8 cellular contexts compared by ENCODE assay signal in genomic region chr19:14196105-14196504, GRCh38. TPM values are rescaled to one million over a fixed set of nuclear protein-coding genes. Genes with fewer than 3 reads are reported as not detected.
DNase-seq lines count a peak whose midpoint lies in the region; ATAC-seq, FAIRE-seq and TF ChIP-seq lines count a peak whose summit lies in the region.
"Not testable (repeated sequence)": the region's sequence is repeated elsewhere in the genome, so short reads cannot be mapped to it uniquely, and the experiment has no call there.

No MANE protein-coding gene starts in this region.

- 59% methylated on average over 12 of the region's 12 CpGs for WGBS in hepatocyte (ENCODE audit: low lambda C conversion rate, missing lambda C conversion rate)
- 19 to 28% (median 23%) methylated on average over 12 of the region's 12 CpGs for WGBS in psoas muscle, 3 donors

- peaks cover 11% of the 10 kb centered on the region for H3K4me1 Mint-ChIP-seq in stimulated activated naive CD8-positive, alpha-beta T cell treated with anti-CD3 and anti-CD28 coated beads, Interleukin-15, Interleukin-2, amounts not matched to agents 100 ng/mL and 50 ng/mL, for 24 hours (ENCODE audit: low read depth)

- H4K20me1 ChIP-seq in Karpas-422 (ENCODE audit: insufficient read depth, low read depth, low read length) = not testable (repeated sequence)
- H4K20me1 ChIP-seq in hepatocyte (ENCODE audit: insufficient read depth, poor library complexity, severe bottlenecking) = peaks cover 25% of the 10 kb centered on the region

- not testable (repeated sequence) for H3K9me2 ChIP-seq in Karpas-422 (replicated peaks; ENCODE audit: insufficient read depth, low read length); hepatocyte (replicated peaks; ENCODE audit: insufficient read depth)

- DNase-seq in DMS114 treated with DMSO at 0.1 percent for 48 hours (lab: John Stamatoyannopoulos, UW; ENCODE audit: unreplicated experiment) (peak; percentile 31), Karpas-422 (peak; percentile 81), RPMI7951 (ENCODE audit: low read depth) (peak; percentile 45), bronchial epithelial cell (ENCODE audit: low read depth) (peak; percentile 29), hepatocyte (ENCODE audit: low spot score) (peak; percentile 72), psoas muscle (peak; percentile 71 to 81)
- peak; percentile 51 to 71 for DNase-seq in activated CD8-positive, alpha-beta memory T cell treated with anti-CD3 and anti-CD28 coated beads for 1 hour (ENCODE audit: extremely low read depth in 1 of 2, low read depth in 1 of 2)

- not testable (repeated sequence) for H3K4me1 ChIP-seq in Karpas-422 (ENCODE audit: low read length); hepatocyte (ENCODE audit: insufficient read depth); psoas muscle

- TF ChIP-seq CTCF in bronchial epithelial cell (IDR thresholded peaks at IDR 0.05; ENCODE audit: insufficient read depth, low read length, severe bottlenecking) (peak; percentile 69), hepatocyte (IDR thresholded peaks at IDR 0.05; ENCODE audit: poor library complexity) (peak; percentile 66), psoas muscle (IDR thresholded peaks at IDR 0.05) (peak; percentile 53)

- H3K27ac Mint-ChIP-seq in stimulated activated naive CD8-positive, alpha-beta T cell treated with anti-CD3 and anti-CD28 coated beads, Interleukin-15, Interleukin-2, amounts not matched to agents 100 ng/mL and 50 ng/mL, for 24 hours = peak overlapping the region; percentile 59

- not testable (repeated sequence) for H3K9me3 ChIP-seq in Karpas-422 (ENCODE audit: low read length); hepatocyte (ENCODE audit: low read depth); psoas muscle

- not testable (repeated sequence) for H3K27me3 ChIP-seq in Karpas-422 (ENCODE audit: low read length); bronchial epithelial cell (ENCODE audit: control insufficient read depth, insufficient read depth, low read length); hepatocyte; psoas muscle (ENCODE audit: insufficient read depth in 3 of 3, low read length in 2 of 3)

- H3K9me3 Mint-ChIP-seq in stimulated activated naive CD8-positive, alpha-beta T cell treated with anti-CD3 and anti-CD28 coated beads, Interleukin-15, Interleukin-2, amounts not matched to agents 100 ng/mL and 50 ng/mL, for 24 hours = not testable (repeated sequence)

- ATAC-seq in psoas muscle = peak; percentile 37 to 57 (median 52)

- H3K4me3 Mint-ChIP-seq in stimulated activated naive CD8-positive, alpha-beta T cell treated with anti-CD3 and anti-CD28 coated beads, Interleukin-15, Interleukin-2, amounts not matched to agents 100 ng/mL and 50 ng/mL, for 24 hours = not testable (repeated sequence)

- not testable (repeated sequence) for H3K79me2 ChIP-seq in Karpas-422 (ENCODE audit: low read length)
- H3K79me2 ChIP-seq in hepatocyte = peaks cover 62% of the 10 kb centered on the region

- H3K4me3 ChIP-seq in Karpas-422 (ENCODE audit: low read length); bronchial epithelial cell (ENCODE audit: low read depth, low read length); hepatocyte; psoas muscle: not testable (repeated sequence)

- not testable (repeated sequence) for H3K36me3 ChIP-seq in Karpas-422 (ENCODE audit: insufficient read depth, low read length); bronchial epithelial cell (ENCODE audit: control insufficient read depth, insufficient read depth, low read length); hepatocyte (replicated peaks; ENCODE audit: insufficient read depth, low read depth); psoas muscle (ENCODE audit: insufficient read depth in 1 of 2, low read depth in 1 of 2)

- not testable (repeated sequence) for H3K36me3 Mint-ChIP-seq in stimulated activated naive CD8-positive, alpha-beta T cell treated with anti-CD3 and anti-CD28 coated beads, Interleukin-15, Interleukin-2, amounts not matched to agents 100 ng/mL and 50 ng/mL, for 24 hours (ENCODE audit: low read depth)

- not testable (repeated sequence) for H3K27ac ChIP-seq in Karpas-422 (ENCODE audit: low read length); hepatocyte; psoas muscle

- intact Hi-C loops in psoas muscle (cut with DNase I) = loop anchor here in 1 of 2 donors (5.0 kb wide), 1 partner anchor 151 kb away; no protein-coding TSS in a partner anchor

- not testable (repeated sequence) for H3K4me2 ChIP-seq in Karpas-422 (ENCODE audit: low read depth, low read length, poor library complexity, severe bottlenecking); hepatocyte

- not testable (repeated sequence) for H3K27me3 Mint-ChIP-seq in stimulated activated naive CD8-positive, alpha-beta T cell treated with anti-CD3 and anti-CD28 coated beads, Interleukin-15, Interleukin-2, amounts not matched to agents 100 ng/mL and 50 ng/mL, for 24 hours

- peak; percentile 60 for FAIRE-seq in bronchial epithelial cell (lab: Jason Lieb, UNC)

- not testable (repeated sequence) for H3K9ac ChIP-seq in Karpas-422 (ENCODE audit: low read length)

- not testable (repeated sequence) for H2AFZ ChIP-seq in Karpas-422 (ENCODE audit: low read length); hepatocyte

RNA-seq across cellular contexts. Expression of gene ADGRL1, which starts 9.9 kb away (rescaled TPM):
- 0.40 and 1.2 TPM in 2 replicates for total RNA-seq in Karpas-422 (2014; rRNA removed; shearing (Covaris generic); ENCODE audit: low replicate concordance)
- total RNA-seq in RPMI7951 (2014; rRNA removed; shearing (Covaris generic)) = 1.1 and 1.4 TPM in 2 replicates
- total RNA-seq in bronchial epithelial cell (2.1 and 5.9 TPM in 2 replicates), hepatocyte (11.5 and 16.9 TPM in 2 replicates), psoas muscle (1 to 10 TPM; 1.7 to 2.6 (median 1.8) TPM)
- polyA plus RNA-seq in hepatocyte (11.9 and 16.3 TPM in 2 replicates), psoas muscle (1 to 10 TPM in 1 of 3 donors, under 1 TPM in 2; 0.38 to 1.1 (median 0.87) TPM)

RNA-seq across cellular contexts. Expression of gene ASF1B, which starts 59.7 kb away (rescaled TPM):
- 27.1 and 34.9 TPM in 2 replicates for total RNA-seq in Karpas-422 (2014; rRNA removed; shearing (Covaris generic); ENCODE audit: low replicate concordance)
- total RNA-seq in RPMI7951 (2014; rRNA removed; shearing (Covaris generic)) = 86.6 and 90.8 TPM in 2 replicates
- total RNA-seq in bronchial epithelial cell (0.26 and 0.53 TPM in 2 replicates), hepatocyte (5.1 and 7.3 TPM in 2 replicates), psoas muscle (1 to 10 TPM in 1 of 4 donors, under 1 TPM in 2, not detected in 1; 0.63 to 6.0 (median 0.84) TPM)
- polyA plus RNA-seq in hepatocyte (10.0 and 12.4 TPM in 2 replicates), psoas muscle (1 to 10 TPM in 2 of 3 donors, under 1 TPM in 1; 0.20 to 1.2 (median 1.0) TPM)

Comparison
In these comparisons a context has a peak if more than half of its experiments do, and no peak if none do; other contexts are left out.
1. DNase-seq: peak in every context shown above with its lines; median percentile 81 in Karpas-422; 76 in psoas muscle; 72 in hepatocyte; 61 in activated CD8-positive, alpha-beta memory T cell treated with anti-CD3 and anti-CD28 coated beads for 1 hour; 45 in RPMI7951; 31 in DMS114 treated with DMSO at 0.1 percent for 48 hours; 29 in bronchial epithelial cell.